8 cellular contexts compared by ENCODE assay signal in the genomic region with DNA sequence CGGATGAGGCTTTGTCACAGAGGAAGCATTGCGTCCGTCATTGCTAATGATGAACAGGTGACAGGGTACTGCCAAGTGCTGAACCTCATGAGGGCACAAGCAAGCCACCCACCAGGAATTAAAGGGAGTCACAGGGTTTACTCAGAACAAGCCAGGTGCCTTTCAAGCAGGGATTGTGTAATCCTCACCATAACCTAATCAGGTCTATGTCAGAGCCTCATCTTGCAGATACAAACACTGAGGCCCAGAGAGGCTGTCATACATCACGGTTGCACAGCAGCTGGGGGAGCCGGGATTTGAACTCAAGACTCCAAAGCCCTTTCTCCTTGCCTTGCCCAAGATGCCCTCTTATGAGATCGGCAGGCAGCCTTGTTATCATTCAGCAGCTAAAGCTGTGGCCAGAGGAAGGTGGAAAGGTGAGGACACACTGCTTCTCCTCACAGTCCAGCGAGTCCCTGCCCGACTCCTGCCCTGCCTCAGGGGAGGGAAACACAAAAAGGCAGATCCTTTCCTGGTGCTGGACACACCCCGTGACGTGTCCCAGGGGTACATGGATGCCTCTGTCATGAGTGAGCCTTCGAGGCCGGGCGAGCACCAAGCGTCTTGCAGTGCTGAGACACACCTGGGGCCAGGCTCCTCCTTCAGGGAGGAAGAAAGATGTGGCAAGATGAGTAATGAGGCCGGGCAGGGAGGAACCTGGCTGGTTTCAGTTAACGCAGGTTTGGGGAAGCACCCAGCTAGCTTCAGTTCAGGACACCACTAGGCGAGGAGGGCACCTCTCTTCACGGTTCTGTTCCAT.
DNase-seq lines count a peak whose midpoint lies in the region; ATAC-seq and TF ChIP-seq lines count a peak whose summit lies in the region.

No MANE protein-coding gene starts in this region.

- peak; percentile 40 for ATAC-seq in CD8-positive, alpha-beta T cell
- peak; percentile 79 for ATAC-seq in GM19438 (IDR thresholded peaks at IDR 0.05; ENCODE audit: low read depth, unreplicated experiment)
- ATAC-seq in HG03439 (IDR thresholded peaks at IDR 0.05; ENCODE audit: unreplicated experiment): peak; percentile 60

- H3K4me1 ChIP-seq in CD8-positive, alpha-beta T cell (ENCODE audit: insufficient read depth, low read length): no peaks in the 10 kb centered on the region
- H3K4me1 ChIP-seq in breast epithelium (no peaks in the 10 kb centered on the region), sigmoid colon (no peaks in the 10 kb centered on the region)

- peaks cover 2% of the 10 kb centered on the region for H3K4me1 Mint-ChIP-seq in CD8-positive, alpha-beta T cell (ENCODE audit: low read depth)

- no peaks in the 10 kb centered on the region for H3K36me3 ChIP-seq in CD8-positive, alpha-beta T cell (ENCODE audit: insufficient read depth, low read length)
- H3K36me3 ChIP-seq in breast epithelium (no peaks in the 10 kb centered on the region), sigmoid colon (no peaks in the 10 kb centered on the region)

- no peaks in the 10 kb centered on the region for H3K36me3 Mint-ChIP-seq in CD8-positive, alpha-beta T cell

- H3K9me3 ChIP-seq in CD8-positive, alpha-beta T cell (ENCODE audit: low read length): no peaks in the 10 kb centered on the region
- H3K9me3 ChIP-seq in breast epithelium (no peaks in the 10 kb centered on the region), sigmoid colon (no peaks in the 10 kb centered on the region)

- POLR2A ChIA-PET in CD8-positive, alpha-beta T cell (lab: Charles Lee): no interaction called here

- H3K27ac Mint-ChIP-seq in CD8-positive, alpha-beta T cell: no peak overlapping the region

- DNase-seq in CD8-positive, alpha-beta T cell: no peak
- DNase-seq in breast epithelium (ENCODE audit: low spot score in 2 of 2) (peak; percentile 69 to 87), RKO (ENCODE audit: low spot score) (no peak), sigmoid colon (no peak), NCI-H1694 treated with DMSO at 0.1 percent for 48 hours (lab: John Stamatoyannopoulos, UW) (no peak), NCI-H1436 (lab: John Stamatoyannopoulos, UW) (no peak)

- WGBS in sigmoid colon, 2 donors: 50 to 62% methylated on average over 18 of the region's 18 CpGs

- TF ChIP-seq POLR2A in breast epithelium (IDR thresholded peaks at IDR 0.05): no peak
- no peak for TF ChIP-seq POLR2A in sigmoid colon (IDR thresholded peaks at IDR 0.05)

- H3K4me3 ChIP-seq in CD8-positive, alpha-beta T cell (ENCODE audit: low read depth, low read length): no peak overlapping the region
- H3K4me3 ChIP-seq in breast epithelium (no peak overlapping the region), sigmoid colon (no peak overlapping the region)

- no peaks in the 10 kb centered on the region for H3K27me3 ChIP-seq in CD8-positive, alpha-beta T cell (ENCODE audit: insufficient read depth, low read length)
- H3K27me3 ChIP-seq in breast epithelium (no peaks in the 10 kb centered on the region), sigmoid colon (no peaks in the 10 kb centered on the region)

- no peak overlapping the region for H3K4me3 Mint-ChIP-seq in CD8-positive, alpha-beta T cell

- intact Hi-C loops in CD8-positive, alpha-beta T cell (cut with DNase I, micrococcal nuclease): no loop called here
- intact Hi-C loops in breast epithelium (cut with DNase I; ENCODE audit: low total_unique reads) (no loop called here), sigmoid colon (cut with DNase I) (no loop called here)

- no peak for TF ChIP-seq EP300 in sigmoid colon (IDR thresholded peaks at IDR 0.05)

- peaks cover 2% of the 10 kb centered on the region for H3K27me3 Mint-ChIP-seq in CD8-positive, alpha-beta T cell (ENCODE audit: low read depth)

- H3K27ac ChIP-seq in CD8-positive, alpha-beta T cell (ENCODE audit: low read depth, low read length): no peak overlapping the region
- H3K27ac ChIP-seq in breast epithelium: peak overlapping the region in 1 of 2 donors; percentile 73
- no peak overlapping the region for H3K27ac ChIP-seq in sigmoid colon

- TF ChIP-seq CTCF in CD8-positive, alpha-beta T cell (IDR thresholded peaks at IDR 0.05): no peak
- no peak for TF ChIP-seq CTCF in breast epithelium (IDR thresholded peaks at IDR 0.05)
- TF ChIP-seq CTCF in sigmoid colon (IDR thresholded peaks at IDR 0.05): no peak

- no peaks in the 10 kb centered on the region for H3K9me3 Mint-ChIP-seq in CD8-positive, alpha-beta T cell

- CTCF ChIA-PET in CD8-positive, alpha-beta T cell (lab: Charles Lee): no interaction called here

Comparison
In these comparisons a context has a peak if more than half of its experiments do, and no peak if none do; other contexts are left out.
1. DNase-seq: peak in breast epithelium (2 of 2); none in CD8-positive, alpha-beta T cell (0 of 7), RKO (single experiment), sigmoid colon (single experiment), NCI-H1694 treated with DMSO at 0.1 percent for 48 hours (single experiment) and NCI-H1436 (single experiment).
2. Peak in every context shown above with its lines, with median percentiles within 50 percentile points of each other: ATAC-seq.